19 cellular contexts compared by ENCODE assay signal in genomic region chr22:29158546-29158945, GRCh38. TPM values are rescaled to one million over a fixed set of nuclear protein-coding genes. Genes with fewer than 3 reads are reported as not detected.
"Had no signal": no experiment of that assay in that cellular context is flagged by ENCODE, and none has a peak within 500 bp of the region (broad histone marks: within the 10 kb centered on the region; RNA-seq: fewer than 3 reads in every experiment).

No MANE protein-coding gene starts in this region.

- FAIRE-seq: endothelial cell of umbilical vein, keratinocyte, small intestine had no signal

- H3K4me3 ChIP-seq: right atrium auricular region, tibial artery, upper lobe of left lung, vagina had no signal

- H3K27ac Mint-ChIP-seq: immature natural killer cell; naive thymus-derived CD4-positive, alpha-beta T cell; stimulated activated memory B cell treated with anti-CD40 and anti-IgM and Interleukin-4, amounts not matched to agents 10 μg/mL and 1 μg/mL and 100 μg/mL, for 72 hours; stimulated activated naive CD8-positive, alpha-beta T cell treated with anti-CD3 and anti-CD28 coated beads, Interleukin-15, Interleukin-2, amounts not matched to agents 100 ng/mL and 50 ng/mL, for 24 hours had no signal

- ATAC-seq: foreskin keratinocyte; left cardiac atrium; left ventricle myocardium superior; naive thymus-derived CD4-positive, alpha-beta T cell; stimulated activated memory B cell treated with anti-CD40 and anti-IgM and Interleukin-4, amounts not matched to agents 10 μg/mL and 1 μg/mL and 100 μg/mL, for 72 hours had no signal

- H3K4me3 Mint-ChIP-seq: immature natural killer cell; naive thymus-derived CD4-positive, alpha-beta T cell; nephron progenitor cell; stimulated activated memory B cell treated with anti-CD40 and anti-IgM and Interleukin-4, amounts not matched to agents 10 μg/mL and 1 μg/mL and 100 μg/mL, for 72 hours; stimulated activated naive CD8-positive, alpha-beta T cell treated with anti-CD3 and anti-CD28 coated beads, Interleukin-15, Interleukin-2, amounts not matched to agents 100 ng/mL and 50 ng/mL, for 24 hours had no signal

- H3K36me3 Mint-ChIP-seq: immature natural killer cell; naive thymus-derived CD4-positive, alpha-beta T cell; stimulated activated memory B cell treated with anti-CD40 and anti-IgM and Interleukin-4, amounts not matched to agents 10 μg/mL and 1 μg/mL and 100 μg/mL, for 72 hours had no signal

- H3K9me3 Mint-ChIP-seq: nephron progenitor cell; stimulated activated naive CD8-positive, alpha-beta T cell treated with anti-CD3 and anti-CD28 coated beads, Interleukin-15, Interleukin-2, amounts not matched to agents 100 ng/mL and 50 ng/mL, for 24 hours had no signal

- DNase-seq: effector memory CD4-positive, alpha-beta T cell; erythroblast; foreskin keratinocyte; left cardiac atrium; left ventricle myocardium superior; mesendoderm; naive thymus-derived CD4-positive, alpha-beta T cell; nephron progenitor cell; small intestine; stimulated activated CD4-positive, alpha-beta T cell treated with anti-CD3 and anti-CD28 coated beads, Interleukin-4, amount 100 ng/mL, for 1 hour; upper lobe of left lung had no signal

RNA-seq across cellular contexts. Expression of gene EMID1, which starts 47.1 kb away (rescaled TPM):
- total RNA-seq: foreskin keratinocyte had no signal
- polyA plus RNA-seq: foreskin keratinocyte; keratinocyte; naive thymus-derived CD4-positive, alpha-beta T cell had no signal
